In the genomic region with DNA sequence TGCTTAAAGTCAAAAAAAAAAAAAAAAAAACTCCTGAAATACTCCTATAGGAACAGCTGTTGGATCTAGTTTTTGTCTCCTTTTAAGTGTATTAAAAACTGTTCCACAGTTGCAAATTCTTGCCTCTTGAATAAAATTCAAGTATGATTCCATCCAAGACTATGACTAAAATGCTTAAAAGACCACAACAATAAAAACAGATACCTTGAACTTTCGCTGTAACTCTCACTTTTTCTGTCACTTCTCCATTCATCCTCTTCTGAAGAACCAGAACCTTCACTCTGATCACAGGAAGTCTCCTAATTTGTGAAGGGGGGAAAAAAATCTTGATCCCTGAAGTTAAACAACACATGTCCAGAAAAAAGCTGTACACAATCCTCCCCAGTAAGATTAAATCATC, we compare ENCODE assay signal across 1 cellular context.
TF ChIP-seq lines count a peak whose summit lies in the region.

No MANE protein-coding gene starts in this region.

TF ChIP-seq in WTC11, 78 proteins besides CTCF, POLR2A, EP300 and RAD21 (continued from another document):
- TF ChIP-seq ZNF532 (CRISPR knock-in tag; IDR thresholded peaks at IDR 0.05; ENCODE audit: borderline replicate concordance) = no peak
- no peak for TF ChIP-seq ZNF396 (CRISPR knock-in tag; IDR thresholded peaks at IDR 0.05; ENCODE audit: borderline replicate concordance)
- TF ChIP-seq HMGXB4 (CRISPR knock-in tag; IDR thresholded peaks at IDR 0.05) = no peak
- TF ChIP-seq, protein P1, sequence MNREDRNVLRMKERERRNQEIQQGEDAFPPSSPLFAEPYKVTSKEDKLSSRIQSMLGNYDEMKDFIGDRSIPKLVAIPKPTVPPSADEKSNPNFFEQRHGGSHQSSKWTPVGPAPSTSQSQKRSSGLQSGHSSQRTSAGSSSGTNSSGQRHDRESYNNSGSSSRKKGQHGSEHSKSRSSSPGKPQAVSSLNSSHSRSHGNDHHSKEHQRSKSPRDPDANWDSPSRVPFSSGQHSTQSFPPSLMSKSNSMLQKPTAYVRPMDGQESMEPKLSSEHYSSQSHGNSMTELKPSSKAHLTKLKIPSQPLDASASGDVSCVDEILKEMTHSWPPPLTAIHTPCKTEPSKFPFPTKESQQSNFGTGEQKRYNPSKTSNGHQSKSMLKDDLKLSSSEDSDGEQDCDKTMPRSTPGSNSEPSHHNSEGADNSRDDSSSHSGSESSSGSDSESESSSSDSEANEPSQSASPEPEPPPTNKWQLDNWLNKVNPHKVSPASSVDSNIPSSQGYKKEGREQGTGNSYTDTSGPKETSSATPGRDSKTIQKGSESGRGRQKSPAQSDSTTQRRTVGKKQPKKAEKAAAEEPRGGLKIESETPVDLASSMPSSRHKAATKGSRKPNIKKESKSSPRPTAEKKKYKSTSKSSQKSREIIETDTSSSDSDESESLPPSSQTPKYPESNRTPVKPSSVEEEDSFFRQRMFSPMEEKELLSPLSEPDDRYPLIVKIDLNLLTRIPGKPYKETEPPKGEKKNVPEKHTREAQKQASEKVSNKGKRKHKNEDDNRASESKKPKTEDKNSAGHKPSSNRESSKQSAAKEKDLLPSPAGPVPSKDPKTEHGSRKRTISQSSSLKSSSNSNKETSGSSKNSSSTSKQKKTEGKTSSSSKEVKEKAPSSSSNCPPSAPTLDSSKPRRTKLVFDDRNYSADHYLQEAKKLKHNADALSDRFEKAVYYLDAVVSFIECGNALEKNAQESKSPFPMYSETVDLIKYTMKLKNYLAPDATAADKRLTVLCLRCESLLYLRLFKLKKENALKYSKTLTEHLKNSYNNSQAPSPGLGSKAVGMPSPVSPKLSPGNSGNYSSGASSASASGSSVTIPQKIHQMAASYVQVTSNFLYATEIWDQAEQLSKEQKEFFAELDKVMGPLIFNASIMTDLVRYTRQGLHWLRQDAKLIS (CRISPR knock-in tag; IDR thresholded peaks at IDR 0.05; ENCODE audit: borderline replicate concordance) = no peak
- TF ChIP-seq ATF6 (CRISPR knock-in tag; IDR thresholded peaks at IDR 0.05) = no peak
- TF ChIP-seq JAZF1 (CRISPR knock-in tag; IDR thresholded peaks at IDR 0.05) = no peak
- no peak for TF ChIP-seq MYBL2 (CRISPR knock-in tag; IDR thresholded peaks at IDR 0.05)
- TF ChIP-seq AR (CRISPR knock-in tag; IDR thresholded peaks at IDR 0.05) = no peak
